8 cellular contexts compared by ENCODE assay signal in genomic region chr12:13390381-13390856, GRCh38.
DNase-seq lines count a peak whose midpoint lies in the region; ATAC-seq and TF ChIP-seq lines count a peak whose summit lies in the region.

No MANE protein-coding gene starts in this region.

- H3K4me3 ChIP-seq in LNCaP clone FGC (ENCODE audit: low read depth, low read length), result no peak overlapping the region

- CTCF ChIA-PET in HEK293T (lab: Yijun Ruan, JAX), result no interaction called here

- no peak for TF ChIP-seq CTCF in LNCaP clone FGC (IDR thresholded peaks at IDR 0.05; ENCODE audit: control insufficient read depth, extremely low read depth, insufficient read depth)
- TF ChIP-seq CTCF in VCaP (conservative IDR thresholded peaks at IDR 0.05), result no peak

- DNase-seq in LNCaP clone FGC (ENCODE audit: low read depth) (peak; percentile 94), hypothalamus (lab: John Stamatoyannopoulos, UW) (peak in 50 of 51 donors; percentile 4 to 93 (median 82)), superior temporal gyrus (ENCODE audit: extremely low spot score) (peak; percentile 88), HEK293T (ENCODE audit: extremely low spot score) (no peak)
- no peak for DNase-seq in activated CD4-positive, alpha-beta T cell treated with anti-CD3 and anti-CD28 coated beads, Interleukin-2, amount 50 U/mL, for 1 hour

- H3K27ac ChIP-seq in VCaP, result peak overlapping the region; percentile 29

- POLR2A ChIA-PET in HEK293T (lab: Yijun Ruan, JAX), result no interaction called here

- no peak for ATAC-seq in GM21526 (IDR thresholded peaks at IDR 0.05; ENCODE audit: low FRiP score, unreplicated experiment)
- ATAC-seq in HG02588 (IDR thresholded peaks at IDR 0.05; ENCODE audit: unreplicated experiment), result no peak

TF ChIP-seq in HEK293T, 16 proteins besides CTCF, POLR2A, EP300 and RAD21:
- no peak for TF ChIP-seq ARNT (IDR thresholded peaks at IDR 0.05)
- TF ChIP-seq ELF4 (IDR thresholded peaks at IDR 0.05), result no peak
- TF ChIP-seq NFRKB (IDR thresholded peaks at IDR 0.05), result no peak
- TF ChIP-seq BHLHE40 (IDR thresholded peaks at IDR 0.05; ENCODE audit: borderline replicate concordance), result no peak
- no peak for TF ChIP-seq FOXA1 (IDR thresholded peaks at IDR 0.05)
- TF ChIP-seq HDGF (IDR thresholded peaks at IDR 0.05; ENCODE audit: borderline replicate concordance), result no peak

Comparison
In these comparisons a context has a peak if more than half of its experiments do, and no peak if none do; other contexts are left out.
1. DNase-seq: peak in LNCaP clone FGC (single experiment), hypothalamus (50 of 51) and superior temporal gyrus (single experiment); none in activated CD4-positive, alpha-beta T cell treated with anti-CD3 and anti-CD28 coated beads, Interleukin-2, amount 50 U/mL, for 1 hour (single experiment) and HEK293T (single experiment).